In genomic region chr9:128898382-128898781, GRCh38 we compare ENCODE assay signal across 15 cellular contexts. TPM values are rescaled to one million over a fixed set of nuclear protein-coding genes. Genes with fewer than 3 reads are reported as not detected.
A peak's percentile ranks its signal among the peaks of the same experiment; 100 is the strongest.
DNase-seq lines count a peak whose midpoint lies in the region; ATAC-seq, FAIRE-seq and TF ChIP-seq lines count a peak whose summit lies in the region.
"Had no signal": no experiment of that assay in that cellular context is flagged by ENCODE, and none has a peak within 500 bp of the region (broad histone marks: within the 10 kb centered on the region; RNA-seq: fewer than 3 reads in every experiment).

No MANE protein-coding gene starts in this region.

- peaks cover 18 to 44% of the 10 kb centered on the region in 2 donors for H3K36me3 Mint-ChIP-seq in CD14-positive monocyte
- peaks cover 20% of the 10 kb centered on the region for H3K36me3 Mint-ChIP-seq in T-cell
- H3K36me3 Mint-ChIP-seq in endodermal cell (ENCODE audit: low read depth): peaks cover 29% of the 10 kb centered on the region

- H3K4me3 ChIP-seq in endodermal cell (ENCODE audit: low read length): no peak overlapping the region
- no peak overlapping the region for H3K4me3 ChIP-seq in osteoblast (ENCODE audit: insufficient read depth, low read length)
- no peak overlapping the region for H3K4me3 ChIP-seq in kidney (ENCODE audit: low read length in 2 of 2)
- H3K4me3 ChIP-seq: lung had no signal

- intact Hi-C loops in CD14-positive monocyte (cut with micrococcal nuclease): no loop called here
- intact Hi-C loops in kidney (cut with DNase I): no loop called here

- no peak for ATAC-seq in T-cell (replicated peaks in 1 of 4)
- no peak for ATAC-seq in GM21576 (IDR thresholded peaks at IDR 0.05; ENCODE audit: unreplicated experiment)
- no peak for ATAC-seq in GM19324 (IDR thresholded peaks at IDR 0.05; ENCODE audit: low FRiP score, unreplicated experiment)

- 92 to 93% methylated on average over 4 to 5 of the region's 5 CpGs for WGBS in endodermal cell (ENCODE audit: insufficient coverage in 1 of 2, insufficient read length in 1 of 2), 2 experiments

- H3K9me3 ChIP-seq in endodermal cell (ENCODE audit: control insufficient read depth, low read length) (no peaks in the 10 kb centered on the region), osteoblast (ENCODE audit: low read depth, low read length) (no peaks in the 10 kb centered on the region), kidney (ENCODE audit: control insufficient read depth in 1 of 2, low read length in 2 of 2) (no peaks in the 10 kb centered on the region)

- POLR2A ChIA-PET in T-cell (lab: Charles Lee): interaction anchor here in 1 of 2 donors (0.5 to 0.7 kb wide), 2 partner anchors 9 to 69 kb away, joined by 3 to 4 read pairs; partner anchors contain the start of gene SPOUT1

- peaks cover 33% of the 10 kb centered on the region for H3K4me1 Mint-ChIP-seq in CD14-positive monocyte
- peaks cover 77 to 91% (median 82%) of the 10 kb centered on the region in 3 donors for H3K4me1 Mint-ChIP-seq in T-cell
- no peaks in the 10 kb centered on the region for H3K4me1 Mint-ChIP-seq in endodermal cell

- H3K9me3 Mint-ChIP-seq in CD14-positive monocyte: no peaks in the 10 kb centered on the region
- H3K9me3 Mint-ChIP-seq in T-cell: no peaks in the 10 kb centered on the region
- H3K9me3 Mint-ChIP-seq in endodermal cell: no peaks in the 10 kb centered on the region

- H3K4me3 Mint-ChIP-seq in CD14-positive monocyte (no peak overlapping the region), T-cell (peak overlapping the region in 1 of 3 donors; percentile 63), endodermal cell (no peak overlapping the region)

- no peak overlapping the region for H3K4me2 ChIP-seq in osteoblast (ENCODE audit: insufficient read depth, low read length)

- peaks cover 2% of the 10 kb centered on the region for H4K20me1 ChIP-seq in osteoblast (ENCODE audit: insufficient read depth, low read length)

- H3K4me1 ChIP-seq in endodermal cell (ENCODE audit: control insufficient read depth, insufficient read depth, low read length) (no peaks in the 10 kb centered on the region), osteoblast (ENCODE audit: insufficient read depth, low read length) (peaks cover 7% of the 10 kb centered on the region), kidney (ENCODE audit: control insufficient read depth in 1 of 2, insufficient read depth in 1 of 2, low read depth in 1 of 2, low read length in 2 of 2) (peaks cover 0 to 3% of the 10 kb centered on the region in 2 donors)

- no peak for FAIRE-seq in kidney (lab: Jason Lieb, UNC)
- FAIRE-seq: bronchial epithelial cell, GM12892 had no signal

- no peak overlapping the region for H2AFZ ChIP-seq in osteoblast (ENCODE audit: low read length)

- no peaks in the 10 kb centered on the region for H3K27me3 ChIP-seq in endodermal cell (ENCODE audit: control insufficient read depth, insufficient read depth, low read length, poor library complexity, severe bottlenecking)
- no peaks in the 10 kb centered on the region for H3K27me3 ChIP-seq in osteoblast (ENCODE audit: insufficient read depth, low read length)

- H3K9ac ChIP-seq in endodermal cell (ENCODE audit: extremely low read depth, low read length, poor library complexity, severe bottlenecking) (no peak overlapping the region), kidney (ENCODE audit: low read length in 2 of 2) (no peak overlapping the region)

- H3K27ac Mint-ChIP-seq in CD14-positive monocyte (peak overlapping the region in 4 of 7 donors; percentile 30 to 72 (median 63)), T-cell (peak overlapping the region; percentile 96 to 97), endodermal cell (peak overlapping the region; percentile 84)

- H3K27me3 Mint-ChIP-seq in CD14-positive monocyte (ENCODE audit: low read depth in 3 of 3): no peaks in the 10 kb centered on the region
- H3K27me3 Mint-ChIP-seq in T-cell: no peaks in the 10 kb centered on the region
- no peaks in the 10 kb centered on the region for H3K27me3 Mint-ChIP-seq in endodermal cell (ENCODE audit: insufficient read depth)

- H3K27ac ChIP-seq in endodermal cell (ENCODE audit: low read depth, low read length) (no peak overlapping the region), osteoblast (ENCODE audit: low read depth, low read length) (no peak overlapping the region), kidney (ENCODE audit: low read depth in 2 of 2, low read length in 2 of 2) (no peak overlapping the region)

- TF ChIP-seq CTCF in CD14-positive monocyte (IDR thresholded peaks at IDR 0.05) (no peak), endodermal cell (conservative IDR thresholded peaks at IDR 0.05) (no peak), osteoblast (IDR thresholded peaks at IDR 0.05; ENCODE audit: extremely low read depth, low read depth, low read length) (no peak), kidney (IDR thresholded peaks at IDR 0.05; ENCODE audit: borderline replicate concordance, extremely low read depth, insufficient read depth) (no peak)

- CTCF ChIA-PET in T-cell (lab: Charles Lee): no interaction called here

- peaks cover 64% of the 10 kb centered on the region for H3K79me2 ChIP-seq in osteoblast (ENCODE audit: insufficient read depth, low read length)

- H3K36me3 ChIP-seq in endodermal cell (ENCODE audit: control insufficient read depth, insufficient read depth, low read length) (peaks cover 60% of the 10 kb centered on the region), osteoblast (ENCODE audit: insufficient read depth, low read length) (peaks cover 44% of the 10 kb centered on the region), kidney (ENCODE audit: control insufficient read depth in 1 of 2, insufficient read depth in 2 of 2, low read length in 2 of 2) (peaks cover 0 to 5% of the 10 kb centered on the region in 2 donors)

- DNase-seq in CD14-positive monocyte (ENCODE audit: low spot score) (no peak), T-cell (peak in 1 of 34 experiments; percentile 31), endodermal cell (no peak), osteoblast (ENCODE audit: insufficient read length, low spot score, missing footprints) (peak; percentile 26), NCI-H2081 (lab: John Stamatoyannopoulos, UW) (no peak), kidney (no peak)
- DNase-seq: DMS 273 treated with DMSO at 0.1 percent for 48 hours, MV-4-11, NCI-H524 had no signal

RNA-seq across cellular contexts. Expression of gene LRRC8A, which starts 16.4 kb away (rescaled TPM):
- 10 to 100 TPM in 1 of 2 donors, 1 to 10 TPM in 1; 7.8 to 10.8 TPM for polyA plus RNA-seq in CD14-positive monocyte
- 10 to 100 TPM; 30.7 to 34.3 (median 33.9) TPM for total RNA-seq in T-cell
- total RNA-seq in endodermal cell: 10 to 100 TPM; 54.6 to 58.7 TPM
- 32.7 TPM for polyA plus RNA-seq in endodermal cell (2013, experiment 1 of 2)
- polyA plus RNA-seq in endodermal cell (2013, experiment 2 of 2): 34.9 TPM
- 38.0 and 39.8 TPM in 2 replicates for total RNA-seq in osteoblast
- total RNA-seq in kidney: 37.4 TPM
- 18.5 TPM for polyA plus RNA-seq in kidney (ENCODE audit: insufficient read depth, low read depth, low replicate concordance)

RNA-seq across cellular contexts. Expression of gene KYAT1, which starts 16.6 kb away (rescaled TPM):
- polyA plus RNA-seq in CD14-positive monocyte (1 to 10 TPM; 2.4 to 4.5 TPM), kidney (ENCODE audit: insufficient read depth, low read depth, low replicate concordance) (17.0 TPM)
- total RNA-seq in T-cell (10 to 100 TPM in 4 of 5 donors, 1 to 10 TPM in 1; 9.7 to 15.6 (median 11.7) TPM), endodermal cell (10 to 100 TPM; 13.6 to 25.3 TPM), osteoblast (3.3 and 4.7 TPM in 2 replicates), kidney (5.1 TPM)
- polyA plus RNA-seq in endodermal cell (2013, experiment 1 of 2): 18.8 TPM
- polyA plus RNA-seq in endodermal cell (2013, experiment 2 of 2): 16.8 TPM

RNA-seq across cellular contexts. Expression of gene PHYHD1, which starts 22.4 kb away (rescaled TPM):
- polyA plus RNA-seq in CD14-positive monocyte (not detected), kidney (ENCODE audit: insufficient read depth, low read depth, low replicate concordance) (122 TPM)
- total RNA-seq in T-cell (1 to 10 TPM in 3 of 5 donors, under 1 TPM in 2; 0.53 to 5.5 (median 3.3) TPM), endodermal cell (10 to 100 TPM; 15.2 to 18.0 TPM), osteoblast (7.6 and 8.0 TPM in 2 replicates), kidney (59.0 TPM)
- 6.4 TPM for polyA plus RNA-seq in endodermal cell (2013, experiment 1 of 2)
- polyA plus RNA-seq in endodermal cell (2013, experiment 2 of 2): 4.7 TPM
- total RNA-seq: activated CD8-positive, alpha-beta memory T cell treated with anti-CD3 and anti-CD28 coated beads for 36 hours had no signal

RNA-seq across cellular contexts. Expression of gene DOLK, which starts 49.0 kb away (rescaled TPM):
- polyA plus RNA-seq in CD14-positive monocyte (1 to 10 TPM; 7.0 to 8.5 TPM), kidney (ENCODE audit: insufficient read depth, low read depth, low replicate concordance) (17.0 TPM)
- total RNA-seq in T-cell (10 to 100 TPM in 2 of 5 donors, 1 to 10 TPM in 3; 5.4 to 11.6 (median 10.0) TPM), endodermal cell (10 to 100 TPM; 18.0 to 19.8 TPM), osteoblast (28.6 and 29.5 TPM in 2 replicates), kidney (13.9 TPM)
- 14.3 TPM for polyA plus RNA-seq in endodermal cell (2013, experiment 1 of 2)
- polyA plus RNA-seq in endodermal cell (2013, experiment 2 of 2): 13.4 TPM

RNA-seq across cellular contexts. Expression of gene NUP188, which starts 49.1 kb away (rescaled TPM):
- polyA plus RNA-seq in CD14-positive monocyte (10 to 100 TPM; 10.5 to 17.2 TPM), kidney (ENCODE audit: insufficient read depth, low read depth, low replicate concordance) (6.4 TPM)
- total RNA-seq in T-cell (10 to 100 TPM; 51.0 to 78.4 (median 71.3) TPM), endodermal cell (10 to 100 TPM; 89.8 to 94.8 TPM), osteoblast (28.9 and 30.0 TPM in 2 replicates), kidney (27.9 TPM)
- polyA plus RNA-seq in endodermal cell (2013, experiment 1 of 2): 59.2 TPM
- 49.7 TPM for polyA plus RNA-seq in endodermal cell (2013, experiment 2 of 2)
